ENCODE assay signal across 1 cellular context in genomic region chr1:154961207-154961496, GRCh38.
TF ChIP-seq lines count a peak whose summit lies in the region.

No MANE protein-coding gene starts in this region.

TF ChIP-seq in GM23338, 12 proteins besides CTCF, POLR2A, EP300 and RAD21 (continued from another document):
- TF ChIP-seq ZNF462 (CRISPR knock-in tag; IDR thresholded peaks at IDR 0.05) = no peak
TF ChIP-seq in GM23338: peak in this region for 0.
